ENCODE assay signal across 8 cellular contexts in genomic region chr2:241561811-241562210, GRCh38. TPM values are rescaled to one million over a fixed set of nuclear protein-coding genes. Genes with fewer than 3 reads are reported as not detected.
A peak's percentile ranks its signal among the peaks of the same experiment; 100 is the strongest.
DNase-seq lines count a peak whose midpoint lies in the region; TF ChIP-seq lines count a peak whose summit lies in the region.

No MANE protein-coding gene starts in this region.

- no peak for TF ChIP-seq CTCF in adrenal gland (IDR thresholded peaks at IDR 0.05)
- no peak for TF ChIP-seq CTCF in nephron progenitor cell (IDR thresholded peaks at IDR 0.05)

- no peaks in the 10 kb centered on the region for H3K36me3 ChIP-seq in adrenal gland (replicated peaks in 1 of 2)

- DNase-seq in EL = peak; percentile 74
- DNase-seq in adrenal gland = peak; percentile 51 to 74 (median 62)
- peak; percentile 74 for DNase-seq in glomerular visceral epithelial cell (ENCODE audit: extremely low spot score)
- DNase-seq in posterior cingulate gyrus = peak; percentile 73 to 98 (median 85)
- no peak for DNase-seq in nephron progenitor cell
- no peak for DNase-seq in ecto neural progenitor cell (ENCODE audit: low spot score)
- DNase-seq in 8988T = no peak
- DNase-seq in GM19240 (ENCODE audit: insufficient read length, low spot score) = no peak

- peaks cover 14% of the 10 kb centered on the region for H3K9me3 Mint-ChIP-seq in nephron progenitor cell

- H3K4me1 Mint-ChIP-seq in nephron progenitor cell = peaks cover 19% of the 10 kb centered on the region

- peak overlapping the region in 1 of 5 donors; percentile 7 for H3K27ac ChIP-seq in adrenal gland

- H3K27me3 Mint-ChIP-seq in nephron progenitor cell (ENCODE audit: low read depth, poor library complexity) = peaks cover 28% of the 10 kb centered on the region

- H3K27ac Mint-ChIP-seq in nephron progenitor cell = no peak overlapping the region

- no peak overlapping the region for H3K4me3 ChIP-seq in adrenal gland

- peaks cover 4% of the 10 kb centered on the region for H3K27me3 ChIP-seq in adrenal gland

- no peaks in the 10 kb centered on the region for H3K9me3 ChIP-seq in adrenal gland (replicated peaks in 1 of 3)

- TF ChIP-seq POLR2A in adrenal gland (IDR thresholded peaks at IDR 0.05) = no peak

- no peak overlapping the region for H3K4me3 Mint-ChIP-seq in nephron progenitor cell

- intact Hi-C loops in adrenal gland (cut with DNase I) (no loop called here), posterior cingulate gyrus (cut with DNase I) (no loop called here)

- H3K4me1 ChIP-seq in adrenal gland (replicated peaks in 1 of 2) = peaks cover 12 to 16% of the 10 kb centered on the region in 2 donors

- 21 to 64% (median 35%) methylated on average over 6 to 18 of the region's 18 CpGs for WGBS in adrenal gland, 4 donors

- peaks cover 3% of the 10 kb centered on the region for H3K36me3 Mint-ChIP-seq in nephron progenitor cell (ENCODE audit: low read depth)

RNA-seq across cellular contexts. Expression of gene BOK, which starts 3.3 kb away (rescaled TPM):
- 10 to 100 TPM; 10.3 to 41.7 (median 16.7) TPM for total RNA-seq in adrenal gland
- 10 to 100 TPM in 1 of 3 donors, 1 to 10 TPM in 2; 2.9 to 19.3 (median 7.8) TPM for polyA plus RNA-seq in adrenal gland

RNA-seq across cellular contexts. Expression of gene STK25, which starts 53.4 kb away (rescaled TPM):
- total RNA-seq in adrenal gland = 100 to 1,000 TPM in 7 of 8 donors, 10 to 100 TPM in 1; 71.4 to 352 (median 167) TPM
- 100 to 1,000 TPM; 100 to 318 (median 246) TPM for polyA plus RNA-seq in adrenal gland

Comparison
In these comparisons a context has a peak if more than half of its experiments do, and no peak if none do; other contexts are left out.
1. DNase-seq: peak in EL (single experiment), adrenal gland (7 of 7), glomerular visceral epithelial cell (single experiment) and posterior cingulate gyrus (10 of 10); none in nephron progenitor cell (single experiment), ecto neural progenitor cell (single experiment), 8988T (single experiment) and GM19240 (single experiment).